In the genomic region with DNA sequence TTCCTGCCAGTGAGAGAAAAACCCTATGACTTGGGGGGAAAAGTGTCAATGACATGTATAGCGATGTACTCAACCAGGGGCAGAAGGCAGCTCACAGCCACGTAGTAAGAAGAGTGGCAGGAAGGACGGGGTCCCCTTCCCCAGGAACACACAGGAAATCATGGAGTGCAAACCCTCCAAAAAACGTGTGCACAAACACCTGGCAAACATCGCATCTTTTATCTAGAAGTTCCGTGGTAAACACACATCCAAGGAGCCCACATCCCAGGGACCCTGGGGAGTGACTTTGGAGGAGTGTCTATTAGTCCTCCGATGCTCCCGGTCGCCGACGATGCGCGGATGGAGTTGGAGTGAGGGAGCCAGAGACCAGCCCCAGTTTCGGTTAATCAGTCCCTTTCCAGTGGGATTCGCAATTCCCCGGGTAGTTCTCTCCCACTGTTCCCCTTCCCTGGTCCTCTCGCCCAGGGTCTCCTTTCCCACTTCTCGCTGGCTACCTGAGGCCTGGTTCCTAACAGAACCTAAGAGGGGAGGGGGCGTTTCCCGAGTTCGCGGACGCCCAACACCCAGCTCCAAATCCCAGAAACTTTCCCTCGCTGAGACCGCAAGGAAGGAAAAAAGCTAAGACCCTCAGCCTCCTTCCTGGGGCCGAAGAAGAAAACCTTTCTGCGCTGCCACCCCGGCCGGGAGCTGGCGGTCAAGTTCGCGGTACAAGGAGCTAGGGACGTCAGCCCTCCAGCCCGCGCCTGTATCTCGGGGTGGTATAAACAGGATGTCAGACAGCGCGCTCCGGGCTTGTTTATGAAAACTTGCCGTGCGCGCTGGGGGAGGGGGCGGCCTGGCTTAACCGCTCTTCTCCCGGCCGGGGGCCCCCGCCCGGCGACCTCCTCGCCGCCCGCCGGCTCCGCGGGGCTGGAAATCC, we compare ENCODE assay signal across 1 cellular context.
TF ChIP-seq lines count a peak whose summit lies in the region.

No MANE protein-coding gene starts in this region.

TF ChIP-seq in K562, 482 proteins besides CTCF, POLR2A, EP300 and RAD21:
- TF ChIP-seq, protein P1, sequence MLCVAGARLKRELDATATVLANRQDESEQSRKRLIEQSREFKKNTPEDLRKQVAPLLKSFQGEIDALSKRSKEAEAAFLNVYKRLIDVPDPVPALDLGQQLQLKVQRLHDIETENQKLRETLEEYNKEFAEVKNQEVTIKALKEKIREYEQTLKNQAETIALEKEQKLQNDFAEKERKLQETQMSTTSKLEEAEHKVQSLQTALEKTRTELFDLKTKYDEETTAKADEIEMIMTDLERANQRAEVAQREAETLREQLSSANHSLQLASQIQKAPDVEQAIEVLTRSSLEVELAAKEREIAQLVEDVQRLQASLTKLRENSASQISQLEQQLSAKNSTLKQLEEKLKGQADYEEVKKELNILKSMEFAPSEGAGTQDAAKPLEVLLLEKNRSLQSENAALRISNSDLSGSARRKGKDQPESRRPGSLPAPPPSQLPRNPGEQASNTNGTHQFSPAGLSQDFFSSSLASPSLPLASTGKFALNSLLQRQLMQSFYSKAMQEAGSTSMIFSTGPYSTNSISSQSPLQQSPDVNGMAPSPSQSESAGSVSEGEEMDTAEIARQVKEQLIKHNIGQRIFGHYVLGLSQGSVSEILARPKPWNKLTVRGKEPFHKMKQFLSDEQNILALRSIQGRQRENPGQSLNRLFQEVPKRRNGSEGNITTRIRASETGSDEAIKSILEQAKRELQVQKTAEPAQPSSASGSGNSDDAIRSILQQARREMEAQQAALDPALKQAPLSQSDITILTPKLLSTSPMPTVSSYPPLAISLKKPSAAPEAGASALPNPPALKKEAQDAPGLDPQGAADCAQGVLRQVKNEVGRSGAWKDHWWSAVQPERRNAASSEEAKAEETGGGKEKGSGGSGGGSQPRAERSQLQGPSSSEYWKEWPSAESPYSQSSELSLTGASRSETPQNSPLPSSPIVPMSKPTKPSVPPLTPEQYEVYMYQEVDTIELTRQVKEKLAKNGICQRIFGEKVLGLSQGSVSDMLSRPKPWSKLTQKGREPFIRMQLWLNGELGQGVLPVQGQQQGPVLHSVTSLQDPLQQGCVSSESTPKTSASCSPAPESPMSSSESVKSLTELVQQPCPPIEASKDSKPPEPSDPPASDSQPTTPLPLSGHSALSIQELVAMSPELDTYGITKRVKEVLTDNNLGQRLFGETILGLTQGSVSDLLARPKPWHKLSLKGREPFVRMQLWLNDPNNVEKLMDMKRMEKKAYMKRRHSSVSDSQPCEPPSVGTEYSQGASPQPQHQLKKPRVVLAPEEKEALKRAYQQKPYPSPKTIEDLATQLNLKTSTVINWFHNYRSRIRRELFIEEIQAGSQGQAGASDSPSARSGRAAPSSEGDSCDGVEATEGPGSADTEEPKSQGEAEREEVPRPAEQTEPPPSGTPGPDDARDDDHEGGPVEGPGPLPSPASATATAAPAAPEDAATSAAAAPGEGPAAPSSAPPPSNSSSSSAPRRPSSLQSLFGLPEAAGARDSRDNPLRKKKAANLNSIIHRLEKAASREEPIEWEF (CRISPR knock-in tag; IDR thresholded peaks at IDR 0.05), result no peak
- peak; percentile 15; the same call in 1 of the 2 replicates for TF ChIP-seq ATF7 (IDR thresholded peaks at IDR 0.05)
- TF ChIP-seq SRF (CRISPR knock-in tag; IDR thresholded peaks at IDR 0.05), result peak in 1 of 2 experiments; percentile 50; a peak in 1 of 4 replicates
- no peak for TF ChIP-seq ZNF3 (CRISPR knock-in tag; IDR thresholded peaks at IDR 0.05)
- TF ChIP-seq ZNF589 (CRISPR knock-in tag; IDR thresholded peaks at IDR 0.05; ENCODE audit: low read depth), result peak; percentile 45; the same call in 1 of the 2 replicates
- peak; percentile 56; the same call in 1 of the 2 replicates for TF ChIP-seq FOXK1 (CRISPR knock-in tag; IDR thresholded peaks at IDR 0.05; ENCODE audit: borderline replicate concordance)
- TF ChIP-seq FOSL1 (tag; conservative IDR thresholded peaks at IDR 0.05), result no peak
- peak; percentile 28 to 56; a peak in 3 of 4 replicates for TF ChIP-seq MAZ (CRISPR knock-in tag; conservative IDR thresholded peaks at IDR 0.05 in 1 of 2, IDR thresholded peaks at IDR 0.05 in 1 of 2)
- no peak for TF ChIP-seq PHF8 (IDR thresholded peaks at IDR 0.05; ENCODE audit: borderline replicate concordance, low read length)
- no peak for TF ChIP-seq SAP30 (IDR thresholded peaks at IDR 0.05; ENCODE audit: borderline replicate concordance, insufficient read depth, low read depth, low read length, poor library complexity, severe bottlenecking)
- no peak for TF ChIP-seq ATF1 (CRISPR knock-in tag; IDR thresholded peaks at IDR 0.05)
- TF ChIP-seq ATF1 (tag; IDR thresholded peaks at IDR 0.05), result 0 out of 2 replicates have a peak, but pooled peaks have one; percentile 8
- TF ChIP-seq, protein P2, sequence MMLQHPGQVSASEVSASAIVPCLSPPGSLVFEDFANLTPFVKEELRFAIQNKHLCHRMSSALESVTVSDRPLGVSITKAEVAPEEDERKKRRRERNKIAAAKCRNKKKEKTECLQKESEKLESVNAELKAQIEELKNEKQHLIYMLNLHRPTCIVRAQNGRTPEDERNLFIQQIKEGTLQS (IDR thresholded peaks at IDR 0.05), result no peak
- TF ChIP-seq, protein P2 (CRISPR knock-in tag; conservative IDR thresholded peaks at IDR 0.05), result 0 out of 2 replicates have a peak, but pooled peaks have one; percentile 50
- TF ChIP-seq SIN3A (IDR thresholded peaks at IDR 0.05; ENCODE audit: borderline replicate concordance in 2 of 2, control insufficient read depth in 1 of 2, low read depth in 2 of 2, low read length in 2 of 2), result peak in 1 of 2 experiments; percentile 21; a peak in 1 of 4 replicates
- TF ChIP-seq ZBTB7A (IDR thresholded peaks at IDR 0.05; ENCODE audit: borderline replicate concordance, control insufficient read depth, low read depth, low read length), result 0 out of 2 replicates have a peak, but pooled peaks have one; percentile 7
- TF ChIP-seq KLF1 (tag; IDR thresholded peaks at IDR 0.05), result 0 out of 2 replicates have a peak, but pooled peaks have one; percentile 18
- peak; percentile 38; the same call in 1 of the 2 replicates for TF ChIP-seq ETV1 (tag; conservative IDR thresholded peaks at IDR 0.05; ENCODE audit: low read depth)
- no peak for TF ChIP-seq SIN3B (IDR thresholded peaks at IDR 0.05; ENCODE audit: low read depth)
- TF ChIP-seq, protein P3, sequence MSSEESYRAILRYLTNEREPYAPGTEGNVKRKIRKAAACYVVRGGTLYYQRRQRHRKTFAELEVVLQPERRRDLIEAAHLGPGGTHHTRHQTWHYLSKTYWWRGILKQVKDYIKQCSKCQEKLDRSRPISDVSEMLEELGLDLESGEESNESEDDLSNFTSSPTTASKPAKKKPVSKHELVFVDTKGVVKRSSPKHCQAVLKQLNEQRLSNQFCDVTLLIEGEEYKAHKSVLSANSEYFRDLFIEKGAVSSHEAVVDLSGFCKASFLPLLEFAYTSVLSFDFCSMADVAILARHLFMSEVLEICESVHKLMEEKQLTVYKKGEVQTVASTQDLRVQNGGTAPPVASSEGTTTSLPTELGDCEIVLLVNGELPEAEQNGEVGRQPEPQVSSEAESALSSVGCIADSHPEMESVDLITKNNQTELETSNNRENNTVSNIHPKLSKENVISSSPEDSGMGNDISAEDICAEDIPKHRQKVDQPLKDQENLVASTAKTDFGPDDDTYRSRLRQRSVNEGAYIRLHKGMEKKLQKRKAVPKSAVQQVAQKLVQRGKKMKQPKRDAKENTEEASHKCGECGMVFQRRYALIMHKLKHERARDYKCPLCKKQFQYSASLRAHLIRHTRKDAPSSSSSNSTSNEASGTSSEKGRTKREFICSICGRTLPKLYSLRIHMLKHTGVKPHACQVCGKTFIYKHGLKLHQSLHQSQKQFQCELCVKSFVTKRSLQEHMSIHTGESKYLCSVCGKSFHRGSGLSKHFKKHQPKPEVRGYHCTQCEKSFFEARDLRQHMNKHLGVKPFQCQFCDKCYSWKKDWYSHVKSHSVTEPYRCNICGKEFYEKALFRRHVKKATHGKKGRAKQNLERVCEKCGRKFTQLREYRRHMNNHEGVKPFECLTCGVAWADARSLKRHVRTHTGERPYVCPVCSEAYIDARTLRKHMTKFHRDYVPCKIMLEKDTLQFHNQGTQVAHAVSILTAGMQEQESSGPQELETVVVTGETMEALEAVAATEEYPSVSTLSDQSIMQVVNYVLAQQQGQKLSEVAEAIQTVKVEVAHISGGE (CRISPR knock-in tag; IDR thresholded peaks at IDR 0.05), result peak in 1 of 3 experiments; percentile 3; a peak in 1 of 6 replicates
- TF ChIP-seq, protein P4, sequence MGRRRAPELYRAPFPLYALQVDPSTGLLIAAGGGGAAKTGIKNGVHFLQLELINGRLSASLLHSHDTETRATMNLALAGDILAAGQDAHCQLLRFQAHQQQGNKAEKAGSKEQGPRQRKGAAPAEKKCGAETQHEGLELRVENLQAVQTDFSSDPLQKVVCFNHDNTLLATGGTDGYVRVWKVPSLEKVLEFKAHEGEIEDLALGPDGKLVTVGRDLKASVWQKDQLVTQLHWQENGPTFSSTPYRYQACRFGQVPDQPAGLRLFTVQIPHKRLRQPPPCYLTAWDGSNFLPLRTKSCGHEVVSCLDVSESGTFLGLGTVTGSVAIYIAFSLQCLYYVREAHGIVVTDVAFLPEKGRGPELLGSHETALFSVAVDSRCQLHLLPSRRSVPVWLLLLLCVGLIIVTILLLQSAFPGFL (CRISPR knock-in tag; IDR thresholded peaks at IDR 0.05), result 0 out of 2 replicates have a peak, but pooled peaks have one; percentile 44
- peak in 1 of 2 experiments; percentile 49; a peak in 1 of 4 replicates for TF ChIP-seq FOXK2 (conservative IDR thresholded peaks at IDR 0.05 in 1 of 2, IDR thresholded peaks at IDR 0.05 in 1 of 2; ENCODE audit: low read depth in 2 of 2)
- TF ChIP-seq MXI1 (IDR thresholded peaks at IDR 0.05; ENCODE audit: low read depth, low read length), result no peak
- TF ChIP-seq, protein P5, sequence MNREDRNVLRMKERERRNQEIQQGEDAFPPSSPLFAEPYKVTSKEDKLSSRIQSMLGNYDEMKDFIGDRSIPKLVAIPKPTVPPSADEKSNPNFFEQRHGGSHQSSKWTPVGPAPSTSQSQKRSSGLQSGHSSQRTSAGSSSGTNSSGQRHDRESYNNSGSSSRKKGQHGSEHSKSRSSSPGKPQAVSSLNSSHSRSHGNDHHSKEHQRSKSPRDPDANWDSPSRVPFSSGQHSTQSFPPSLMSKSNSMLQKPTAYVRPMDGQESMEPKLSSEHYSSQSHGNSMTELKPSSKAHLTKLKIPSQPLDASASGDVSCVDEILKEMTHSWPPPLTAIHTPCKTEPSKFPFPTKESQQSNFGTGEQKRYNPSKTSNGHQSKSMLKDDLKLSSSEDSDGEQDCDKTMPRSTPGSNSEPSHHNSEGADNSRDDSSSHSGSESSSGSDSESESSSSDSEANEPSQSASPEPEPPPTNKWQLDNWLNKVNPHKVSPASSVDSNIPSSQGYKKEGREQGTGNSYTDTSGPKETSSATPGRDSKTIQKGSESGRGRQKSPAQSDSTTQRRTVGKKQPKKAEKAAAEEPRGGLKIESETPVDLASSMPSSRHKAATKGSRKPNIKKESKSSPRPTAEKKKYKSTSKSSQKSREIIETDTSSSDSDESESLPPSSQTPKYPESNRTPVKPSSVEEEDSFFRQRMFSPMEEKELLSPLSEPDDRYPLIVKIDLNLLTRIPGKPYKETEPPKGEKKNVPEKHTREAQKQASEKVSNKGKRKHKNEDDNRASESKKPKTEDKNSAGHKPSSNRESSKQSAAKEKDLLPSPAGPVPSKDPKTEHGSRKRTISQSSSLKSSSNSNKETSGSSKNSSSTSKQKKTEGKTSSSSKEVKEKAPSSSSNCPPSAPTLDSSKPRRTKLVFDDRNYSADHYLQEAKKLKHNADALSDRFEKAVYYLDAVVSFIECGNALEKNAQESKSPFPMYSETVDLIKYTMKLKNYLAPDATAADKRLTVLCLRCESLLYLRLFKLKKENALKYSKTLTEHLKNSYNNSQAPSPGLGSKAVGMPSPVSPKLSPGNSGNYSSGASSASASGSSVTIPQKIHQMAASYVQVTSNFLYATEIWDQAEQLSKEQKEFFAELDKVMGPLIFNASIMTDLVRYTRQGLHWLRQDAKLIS (CRISPR knock-in tag; IDR thresholded peaks at IDR 0.05), result peak; percentile 6; the same call in 1 of the 2 replicates
- peak; percentile 66; the same call in 1 of the 2 replicates for TF ChIP-seq CTBP1 (IDR thresholded peaks at IDR 0.05; ENCODE audit: borderline replicate concordance)
- TF ChIP-seq FOXP1 (CRISPR knock-in tag; IDR thresholded peaks at IDR 0.05), result 0 out of 2 replicates have a peak, but pooled peaks have one; percentile 2
- TF ChIP-seq KDM2B (CRISPR knock-in tag; IDR thresholded peaks at IDR 0.05), result 0 out of 2 replicates have a peak, but pooled peaks have one; percentile 4
- TF ChIP-seq, protein P6, sequence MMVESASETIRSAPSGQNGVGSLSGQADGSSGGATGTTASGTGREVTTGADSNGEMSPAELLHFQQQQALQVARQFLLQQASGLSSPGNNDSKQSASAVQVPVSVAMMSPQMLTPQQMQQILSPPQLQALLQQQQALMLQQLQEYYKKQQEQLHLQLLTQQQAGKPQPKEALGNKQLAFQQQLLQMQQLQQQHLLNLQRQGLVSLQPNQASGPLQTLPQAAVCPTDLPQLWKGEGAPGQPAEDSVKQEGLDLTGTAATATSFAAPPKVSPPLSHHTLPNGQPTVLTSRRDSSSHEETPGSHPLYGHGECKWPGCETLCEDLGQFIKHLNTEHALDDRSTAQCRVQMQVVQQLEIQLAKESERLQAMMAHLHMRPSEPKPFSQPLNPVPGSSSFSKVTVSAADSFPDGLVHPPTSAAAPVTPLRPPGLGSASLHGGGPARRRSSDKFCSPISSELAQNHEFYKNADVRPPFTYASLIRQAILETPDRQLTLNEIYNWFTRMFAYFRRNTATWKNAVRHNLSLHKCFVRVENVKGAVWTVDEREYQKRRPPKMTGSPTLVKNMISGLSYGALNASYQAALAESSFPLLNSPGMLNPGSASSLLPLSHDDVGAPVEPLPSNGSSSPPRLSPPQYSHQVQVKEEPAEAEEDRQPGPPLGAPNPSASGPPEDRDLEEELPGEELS (CRISPR knock-in tag; IDR thresholded peaks at IDR 0.05; ENCODE audit: borderline replicate concordance), result 0 out of 2 replicates have a peak, but pooled peaks have one; percentile 15
- peak; percentile 53; the same call in 1 of the 2 replicates for TF ChIP-seq SMAD4 (CRISPR knock-in tag; conservative IDR thresholded peaks at IDR 0.05)
- TF ChIP-seq, protein P7, sequence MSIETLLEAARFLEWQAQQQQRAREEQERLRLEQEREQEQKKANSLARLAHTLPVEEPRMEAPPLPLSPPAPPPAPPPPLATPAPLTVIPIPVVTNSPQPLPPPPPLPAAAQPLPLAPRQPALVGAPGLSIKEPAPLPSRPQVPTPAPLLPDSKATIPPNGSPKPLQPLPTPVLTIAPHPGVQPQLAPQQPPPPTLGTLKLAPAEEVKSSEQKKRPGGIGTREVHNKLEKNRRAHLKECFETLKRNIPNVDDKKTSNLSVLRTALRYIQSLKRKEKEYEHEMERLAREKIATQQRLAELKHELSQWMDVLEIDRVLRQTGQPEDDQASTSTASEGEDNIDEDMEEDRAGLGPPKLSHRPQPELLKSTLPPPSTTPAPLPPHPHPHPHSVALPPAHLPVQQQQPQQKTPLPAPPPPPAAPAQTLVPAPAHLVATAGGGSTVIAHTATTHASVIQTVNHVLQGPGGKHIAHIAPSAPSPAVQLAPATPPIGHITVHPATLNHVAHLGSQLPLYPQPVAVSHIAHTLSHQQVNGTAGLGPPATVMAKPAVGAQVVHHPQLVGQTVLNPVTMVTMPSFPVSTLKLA (conservative IDR thresholded peaks at IDR 0.05), result 0 out of 4 replicates have a peak, but pooled peaks of 1 of the 2 experiments have one; percentile 25
TF ChIP-seq in K562: peak in this region for 21.
